25 cellular contexts compared by ENCODE assay signal in the genomic region with DNA sequence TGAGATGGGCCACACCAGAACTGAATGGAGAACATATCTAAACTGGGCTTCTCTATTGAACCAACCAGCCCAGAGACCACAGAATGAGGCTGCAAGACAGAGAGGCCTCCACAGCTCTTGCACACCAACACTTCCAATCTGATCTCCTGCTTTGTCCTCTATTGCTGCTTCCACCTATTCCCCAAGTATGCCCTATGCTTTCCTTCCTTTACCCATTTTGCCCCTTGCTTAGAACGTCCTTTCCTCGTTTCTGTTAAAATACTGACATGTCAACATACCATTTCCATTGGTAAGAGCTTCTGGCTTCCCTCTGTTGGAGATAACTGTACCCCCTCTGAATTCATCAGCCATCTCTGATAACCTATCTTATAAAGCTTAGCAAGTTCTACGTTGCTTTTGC. TPM values are rescaled to one million over a fixed set of nuclear protein-coding genes. Genes with fewer than 3 reads are reported as not detected.
DNase-seq lines count a peak whose midpoint lies in the region; ATAC-seq and TF ChIP-seq lines count a peak whose summit lies in the region.
"Had no signal": no experiment of that assay in that cellular context is flagged by ENCODE, and none has a peak within 500 bp of the region (broad histone marks: within the 10 kb centered on the region; RNA-seq: fewer than 3 reads in every experiment).

No MANE protein-coding gene starts in this region.

- H3K9me2 ChIP-seq in GM23338 (ENCODE audit: insufficient read depth): no peaks in the 10 kb centered on the region

- H3K27me3 Mint-ChIP-seq in GM23338 (ENCODE audit: insufficient read depth, low read depth, poor library complexity) (peaks cover 17% of the 10 kb centered on the region), endodermal cell (ENCODE audit: insufficient read depth) (peaks cover 11% of the 10 kb centered on the region), neural crest cell (ENCODE audit: low read depth) (no peaks in the 10 kb centered on the region)
- H3K27me3 Mint-ChIP-seq: CD8-positive, alpha-beta memory T cell; effector memory CD8-positive, alpha-beta T cell; stimulated activated naive CD8-positive, alpha-beta T cell treated with anti-CD3 and anti-CD28 coated beads, Interleukin-15, amount 100 ng/mL, for 72 hours had no signal

- peaks cover 34% of the 10 kb centered on the region for H3K4me1 Mint-ChIP-seq in GM23338
- H3K4me1 Mint-ChIP-seq in endodermal cell: peaks cover 59% of the 10 kb centered on the region
- peaks cover 54% of the 10 kb centered on the region for H3K4me1 Mint-ChIP-seq in neural crest cell

- no peaks in the 10 kb centered on the region for H3F3A ChIP-seq in GM23338 (replicated peaks; ENCODE audit: low read depth)

- peak overlapping the region; percentile 11; the same call in 1 of the 3 replicates for H3K4me3 Mint-ChIP-seq in GM23338
- peak overlapping the region; percentile 2 for H3K4me3 Mint-ChIP-seq in endodermal cell
- H3K4me3 Mint-ChIP-seq in neural crest cell: peak overlapping the region; percentile 82
- H3K4me3 Mint-ChIP-seq: activated CD4-positive, alpha-beta T cell treated with anti-CD3 and anti-CD28 coated beads, Interleukin-2, amount 10 ng/mL, durations not matched to agents 7 days and 5 days; T-helper 1 cell treated with Interleukin-12 subunit alpha and Interleukin-12 subunit beta and Interleukin-4 antibody, amounts not matched to agents 30 μg/mL and 1 μg/mL, for 36 hours had no signal

- peaks cover 64% of the 10 kb centered on the region for H3K79me2 ChIP-seq in GM23338 (replicated peaks; ENCODE audit: insufficient read depth)
- peaks cover 58% of the 10 kb centered on the region for H3K79me2 ChIP-seq in OCI-LY3 (ENCODE audit: low read length)

- H3K27me3 ChIP-seq in GM23338 (ENCODE audit: insufficient read depth): peaks cover 12% of the 10 kb centered on the region
- H3K27me3 ChIP-seq in OCI-LY3 (ENCODE audit: low read depth, low read length): no peaks in the 10 kb centered on the region
- peaks cover 8% of the 10 kb centered on the region for H3K27me3 ChIP-seq in endodermal cell (ENCODE audit: control insufficient read depth, insufficient read depth, low read length, poor library complexity, severe bottlenecking)
- H3K27me3 ChIP-seq: SJSA1, tibial nerve had no signal

- H3K27ac Mint-ChIP-seq in GM23338 (no peak overlapping the region), endodermal cell (no peak overlapping the region), neural crest cell (ENCODE audit: unreplicated experiment) (no peak overlapping the region)
- H3K27ac Mint-ChIP-seq: activated CD4-positive, alpha-beta T cell treated with anti-CD3 and anti-CD28 coated beads, Interleukin-2, amount 10 ng/mL, durations not matched to agents 7 days and 5 days; activated naive CD8-positive, alpha-beta T cell treated with anti-CD3 and anti-CD28 coated beads, Interleukin-2, amount 50 U/mL, for 24 hours; activated T-helper 2 cell treated with anti-CD3 and anti-CD28 coated beads, Interferon-gamma antibody, Interleukin-2, Interleukin-4, amounts not matched to agents 10 μg/mL and 5 μg/mL and 100 μg/mL, durations not matched to agents 14 hours and 24 hours and 36 hours; effector memory CD8-positive, alpha-beta T cell; stimulated activated naive CD8-positive, alpha-beta T cell treated with anti-CD3 and anti-CD28 coated beads, Interleukin-15, amount 100 ng/mL, for 72 hours; T-helper 1 cell treated with Interleukin-12 subunit alpha and Interleukin-12 subunit beta and Interleukin-4 antibody, amounts not matched to agents 30 μg/mL and 1 μg/mL, for 36 hours had no signal

- TF ChIP-seq CTCF in GM23338 (conservative IDR thresholded peaks at IDR 0.05; ENCODE audit: low read depth in 2 of 2) (no peak), OCI-LY3 (IDR thresholded peaks at IDR 0.05; ENCODE audit: low read depth, low read length) (no peak), endodermal cell (conservative IDR thresholded peaks at IDR 0.05) (no peak), neural crest cell (conservative IDR thresholded peaks at IDR 0.05) (no peak)

- WGBS in endodermal cell (ENCODE audit: insufficient coverage in 1 of 2, insufficient read length in 1 of 2), 2 experiments: 60 to 83% methylated on average over 3 of the region's 3 CpGs

- no peaks in the 10 kb centered on the region for H3K9me3 ChIP-seq in OCI-LY3 (ENCODE audit: insufficient read depth, low read length)
- no peaks in the 10 kb centered on the region for H3K9me3 ChIP-seq in endodermal cell (ENCODE audit: control insufficient read depth, low read length)
- H3K9me3 ChIP-seq: SJSA1, spleen, tibial nerve had no signal

- H3K4me3 ChIP-seq in GM23338 (peak overlapping the region; percentile 74; the same call in 1 of the 2 replicates), OCI-LY3 (ENCODE audit: low read length) (0 out of 2 replicates have a peak overlapping the region, but pooled peaks have one; percentile 95), endodermal cell (ENCODE audit: low read length) (peak overlapping the region; percentile 79)
- H3K4me3 ChIP-seq: SJSA1, spleen, tibial nerve had no signal

- H3K4me1 ChIP-seq in GM23338 (ENCODE audit: insufficient read depth) (peaks cover 27% of the 10 kb centered on the region), OCI-LY3 (ENCODE audit: low read length) (peaks cover 35% of the 10 kb centered on the region), endodermal cell (ENCODE audit: control insufficient read depth, insufficient read depth, low read length) (peaks cover 8% of the 10 kb centered on the region)

- H4K20me1 ChIP-seq in GM23338 (replicated peaks; ENCODE audit: insufficient read depth): peaks cover 18% of the 10 kb centered on the region; the same call in 1 of the 2 replicates
- peaks cover 33% of the 10 kb centered on the region; the same call in 1 of the 2 replicates for H4K20me1 ChIP-seq in OCI-LY3 (ENCODE audit: insufficient read depth, low read length)

- H3K9ac ChIP-seq in OCI-LY3 (ENCODE audit: low read length) (no peak overlapping the region), endodermal cell (ENCODE audit: extremely low read depth, low read length, poor library complexity, severe bottlenecking) (no peak overlapping the region)

- H3K36me3 Mint-ChIP-seq in GM23338 (ENCODE audit: low read depth) (no peaks in the 10 kb centered on the region; the same call in 1 of the 3 replicates), endodermal cell (ENCODE audit: low read depth) (peaks cover 3% of the 10 kb centered on the region), neural crest cell (ENCODE audit: low read depth) (peaks cover 1% of the 10 kb centered on the region)

- no peak for ATAC-seq in GM23338
- ATAC-seq: activated naive CD8-positive, alpha-beta T cell treated with anti-CD3 and anti-CD28 coated beads, Interleukin-2, amount 50 U/mL, for 24 hours; effector memory CD8-positive, alpha-beta T cell; HCT116; stimulated activated naive CD8-positive, alpha-beta T cell treated with anti-CD3 and anti-CD28 coated beads, Interleukin-15, amount 100 ng/mL, for 72 hours had no signal

- H2AFZ ChIP-seq in GM23338 (no peak overlapping the region), OCI-LY3 (ENCODE audit: low read depth, low read length) (no peak overlapping the region)

- DNase-seq in GM23338 (ENCODE audit: low spot score) (no peak), endodermal cell (no peak), neural crest cell (ENCODE audit: low read depth, low spot score) (no peak), middle frontal gyrus (ENCODE audit: extremely low spot score, low spot score) (no peak), NCI-H2171 (lab: John Stamatoyannopoulos, UW) (no peak), medulla oblongata (ENCODE audit: extremely low spot score) (no peak), putamen (ENCODE audit: low spot score) (no peak)
- DNase-seq: activated CD4-positive, alpha-beta T cell treated with anti-CD3 and anti-CD28 coated beads, Interleukin-2, amount 10 ng/mL, durations not matched to agents 7 days and 5 days; activated naive CD8-positive, alpha-beta T cell treated with anti-CD3 and anti-CD28 coated beads, Interleukin-2, amount 50 U/mL, for 24 hours; CD8-positive, alpha-beta memory T cell; effector memory CD8-positive, alpha-beta T cell; GF-D8; NCI-H1092; NCI-H2029; NCI-H345; NCI-H774; spleen; stimulated activated CD4-positive, alpha-beta T cell treated with anti-CD3 and anti-CD28 coated beads, Interleukin-4, amount 100 ng/mL, for 24 hours; stimulated activated naive CD8-positive, alpha-beta T cell treated with anti-CD3 and anti-CD28 coated beads, Interleukin-15, amount 100 ng/mL, for 72 hours had no signal

- peak overlapping the region; percentile 78; the same call in 1 of the 2 replicates for H3K4me2 ChIP-seq in GM23338
- peak overlapping the region; percentile 89 for H3K4me2 ChIP-seq in OCI-LY3 (ENCODE audit: low read length)

- H3K9me3 Mint-ChIP-seq in GM23338: peaks cover 4% of the 10 kb centered on the region; the same call in 2 of the 3 replicates
- H3K9me3 Mint-ChIP-seq in endodermal cell: no peaks in the 10 kb centered on the region
- no peaks in the 10 kb centered on the region for H3K9me3 Mint-ChIP-seq in neural crest cell
- H3K9me3 Mint-ChIP-seq: activated CD4-positive, alpha-beta T cell treated with anti-CD3 and anti-CD28 coated beads, Interleukin-2, amount 10 ng/mL, durations not matched to agents 7 days and 5 days; activated naive CD8-positive, alpha-beta T cell treated with anti-CD3 and anti-CD28 coated beads, Interleukin-2, amount 50 U/mL, for 24 hours; activated T-helper 2 cell treated with anti-CD3 and anti-CD28 coated beads, Interferon-gamma antibody, Interleukin-2, Interleukin-4, amounts not matched to agents 10 μg/mL and 5 μg/mL and 100 μg/mL, durations not matched to agents 14 hours and 24 hours and 36 hours; CD8-positive, alpha-beta memory T cell; effector memory CD8-positive, alpha-beta T cell; stimulated activated naive CD8-positive, alpha-beta T cell treated with anti-CD3 and anti-CD28 coated beads, Interleukin-15, amount 100 ng/mL, for 72 hours; T-helper 1 cell treated with Interleukin-12 subunit alpha and Interleukin-12 subunit beta and Interleukin-4 antibody, amounts not matched to agents 30 μg/mL and 1 μg/mL, for 36 hours had no signal

- H3K27ac ChIP-seq in GM23338 (ENCODE audit: low read depth): no peak overlapping the region
- H3K27ac ChIP-seq in OCI-LY3 (ENCODE audit: low read length): no peak overlapping the region
- H3K27ac ChIP-seq in endodermal cell (ENCODE audit: low read depth, low read length): no peak overlapping the region
- H3K27ac ChIP-seq: SJSA1, spleen, tibial nerve had no signal

- H3K36me3 ChIP-seq in GM23338 (ENCODE audit: insufficient read depth) (no peaks in the 10 kb centered on the region), OCI-LY3 (replicated peaks; ENCODE audit: low read depth, low read length) (peaks cover 23% of the 10 kb centered on the region), endodermal cell (ENCODE audit: control insufficient read depth, insufficient read depth, low read length) (no peaks in the 10 kb centered on the region)
- H3K36me3 ChIP-seq: SJSA1, spleen, tibial nerve had no signal

TF ChIP-seq in GM23338, 12 proteins besides CTCF, POLR2A, EP300 and RAD21:
- TF ChIP-seq STAT1 (IDR thresholded peaks at IDR 0.05; ENCODE audit: unreplicated experiment) (no peak), EZH2phosphoT487 (IDR thresholded peaks at IDR 0.05; ENCODE audit: unreplicated experiment) (no peak)

RNA-seq across cellular contexts. Expression of a gene that starts 2.8 kb away (rescaled TPM):
- 20.6 and 22.7 TPM in 2 replicates for total RNA-seq in GM23338 (2014; rRNA removed; shearing (Covaris generic))
- 5.2 and 6.8 TPM in 2 replicates for polyA plus RNA-seq in GM23338 (2016; fragmentation: Nextera tagmentation; extraction: Ambion mirVana)
- total RNA-seq in endodermal cell (10 to 100 TPM; 10.3 to 12.9 TPM), neural crest cell (5.6 and 6.3 TPM in 2 replicates)
- 6.8 TPM for polyA plus RNA-seq in endodermal cell (2013, experiment 1 of 2)
- polyA plus RNA-seq in endodermal cell (2013, experiment 2 of 2): 5.5 TPM

Comparison
In these comparisons a context has a peak if more than half of its experiments do, and no peak if none do; other contexts are left out.
1. H3K4me3 Mint-ChIP-seq: peak in every context shown above with its lines; median percentile 82 in neural crest cell; 11 in GM23338; 2 in endodermal cell.